24 cellular contexts compared by ENCODE assay signal in genomic region chr2:15949551-15949950, GRCh38. TPM values are rescaled to one million over a fixed set of nuclear protein-coding genes. Genes with fewer than 3 reads are reported as not detected.
"Had no signal": no experiment of that assay in that cellular context is flagged by ENCODE, and none has a peak within 500 bp of the region (broad histone marks: within the 10 kb centered on the region; RNA-seq: fewer than 3 reads in every experiment).

No MANE protein-coding gene starts in this region.

- H3K36me3 ChIP-seq: lower lobe of right lung, ovary, right atrium auricular region, right lobe of liver, transverse colon, upper lobe of left lung, vagina had no signal

- H3K27ac Mint-ChIP-seq: nephron; progenitor cell of endocrine pancreas; stimulated activated naive B cell treated with anti-CD40 and anti-IgM and Interleukin-4, amounts not matched to agents 10 μg/mL and 1 μg/mL and 100 μg/mL, for 72 hours had no signal

- ATAC-seq: left cardiac atrium; lower lobe of right lung; naive thymus-derived CD8-positive, alpha-beta T cell; stimulated activated naive B cell treated with anti-CD40 and anti-IgM and Interleukin-4, amounts not matched to agents 10 μg/mL and 1 μg/mL and 100 μg/mL, for 72 hours; stimulated activated naive CD8-positive, alpha-beta T cell treated with anti-CD3 and anti-CD28 coated beads, Interleukin-15, Interleukin-2, amounts not matched to agents 100 U/mL and 50 U/mL, for 24 hours had no signal

- H3K4me1 Mint-ChIP-seq: stimulated activated naive B cell treated with anti-CD40 and anti-IgM and Interleukin-4, amounts not matched to agents 10 μg/mL and 1 μg/mL and 100 μg/mL, for 72 hours had no signal

- DNase-seq: kidney glomerular epithelial cell; left cardiac atrium; lower lobe of right lung; mammary epithelial cell; mesenchymal stem cell; naive thymus-derived CD8-positive, alpha-beta T cell; ovary; right lobe of liver; stimulated activated CD4-positive, alpha-beta T cell treated with anti-CD3 and anti-CD28 coated beads, Interleukin-1b, Interleukin-23, amount 100 ng/mL, for 48 hours; stimulated activated CD4-positive, alpha-beta T cell treated with anti-CD3 and anti-CD28 coated beads, Interleukin-4, amount 100 ng/mL, for 1 hour; stimulated activated naive B cell treated with anti-CD40 and anti-IgM and Interleukin-4, amounts not matched to agents 10 μg/mL and 1 μg/mL and 100 μg/mL, for 72 hours; stimulated activated naive CD8-positive, alpha-beta T cell treated with anti-CD3 and anti-CD28 coated beads, Interleukin-15, Interleukin-2, amounts not matched to agents 100 U/mL and 50 U/mL, for 24 hours; stomach; testis; thyroid gland; transverse colon; upper lobe of left lung had no signal

- H3K4me3 ChIP-seq: hepatocyte, lower lobe of right lung, ovary, right atrium auricular region, right lobe of liver, smooth muscle cell, stomach, testis, thyroid gland, transverse colon, upper lobe of left lung, vagina had no signal

- H3K27ac ChIP-seq: hepatocyte, lower lobe of right lung, ovary, right atrium auricular region, right lobe of liver, stomach, testis, thyroid gland, transverse colon, upper lobe of left lung, vagina had no signal

- H3K4me1 ChIP-seq: lower lobe of right lung, right atrium auricular region, right lobe of liver, testis, upper lobe of left lung, vagina had no signal

- H3K27me3 ChIP-seq: hepatocyte, ovary, right atrium auricular region, right lobe of liver, stomach, testis, thyroid gland, transverse colon, upper lobe of left lung, vagina had no signal

- H3K4me3 Mint-ChIP-seq: naive thymus-derived CD8-positive, alpha-beta T cell; nephron; stimulated activated naive B cell treated with anti-CD40 and anti-IgM and Interleukin-4, amounts not matched to agents 10 μg/mL and 1 μg/mL and 100 μg/mL, for 72 hours had no signal

- H3K9me3 Mint-ChIP-seq: naive thymus-derived CD8-positive, alpha-beta T cell; nephron had no signal

- H3K36me3 Mint-ChIP-seq: naive thymus-derived CD8-positive, alpha-beta T cell; stimulated activated naive B cell treated with anti-CD40 and anti-IgM and Interleukin-4, amounts not matched to agents 10 μg/mL and 1 μg/mL and 100 μg/mL, for 72 hours had no signal

- H3K9me3 ChIP-seq: lower lobe of right lung, ovary, right atrium auricular region, right lobe of liver, stomach, testis, thyroid gland, transverse colon, upper lobe of left lung, vagina had no signal

RNA-seq across cellular contexts. Expression of gene MYCN, which starts 9.2 kb away (rescaled TPM):
- total RNA-seq: renal cortical epithelial cell had no signal
